In genomic region chr12:219891-220352, GRCh38 we compare ENCODE assay signal across 1 cellular context.
TF ChIP-seq lines count a peak whose summit lies in the region.

No MANE protein-coding gene starts in this region.

TF ChIP-seq in HepG2, 621 proteins besides CTCF, POLR2A, EP300 and RAD21 (continued from another document and continues in another):
- TF ChIP-seq ZNF503 (CRISPR knock-in tag; IDR thresholded peaks at IDR 0.05) = no peak
- 0 out of 2 replicates have a peak, but pooled peaks have one; percentile 26 for TF ChIP-seq ZNF230 (CRISPR knock-in tag; IDR thresholded peaks at IDR 0.05)
- 0 out of 2 replicates have a peak, but pooled peaks have one; percentile 30 for TF ChIP-seq ZNF556 (CRISPR knock-in tag; IDR thresholded peaks at IDR 0.05; ENCODE audit: borderline replicate concordance)
- TF ChIP-seq TFDP1 (CRISPR knock-in tag; IDR thresholded peaks at IDR 0.05; ENCODE audit: borderline replicate concordance) = no peak
- no peak for TF ChIP-seq RFX1 (IDR thresholded peaks at IDR 0.05)
- TF ChIP-seq ZNF629 (CRISPR knock-in tag; conservative IDR thresholded peaks at IDR 0.05) = no peak
- peak; percentile 68; the same call in 1 of the 2 replicates for TF ChIP-seq ZBTB7B (CRISPR knock-in tag; IDR thresholded peaks at IDR 0.05)
- TF ChIP-seq TEAD3 (CRISPR knock-in tag; optimal IDR thresholded peaks at IDR 0.05; ENCODE audit: borderline replicate concordance) = peak; percentile 61
- no peak for TF ChIP-seq PRDM4 (CRISPR knock-in tag; IDR thresholded peaks at IDR 0.05; ENCODE audit: borderline replicate concordance)
- peak; percentile 19 for TF ChIP-seq YY1 (IDR thresholded peaks at IDR 0.05; ENCODE audit: insufficient read depth, insufficient replicate concordance, low read depth, low read length)
- TF ChIP-seq REPIN1 (CRISPR knock-in tag; IDR thresholded peaks at IDR 0.05; ENCODE audit: borderline replicate concordance, low read depth) = peak; percentile 63; the same call in 1 of the 2 replicates
- TF ChIP-seq ZBTB1 (CRISPR knock-in tag; IDR thresholded peaks at IDR 0.05; ENCODE audit: borderline replicate concordance) = no peak
- TF ChIP-seq STAG1 (CRISPR knock-in tag; IDR thresholded peaks at IDR 0.05) = peak; percentile 89
- TF ChIP-seq DNMT1 (CRISPR knock-in tag; IDR thresholded peaks at IDR 0.05) = 0 out of 2 replicates have a peak, but pooled peaks have one; percentile 71
- TF ChIP-seq PCBP2 (optimal IDR thresholded peaks at IDR 0.05; ENCODE audit: low read depth, low read length, poor library complexity, severe bottlenecking) = no peak
- TF ChIP-seq FOXJ3 (CRISPR knock-in tag; IDR thresholded peaks at IDR 0.05; ENCODE audit: borderline replicate concordance) = no peak
- peak; percentile 28 for TF ChIP-seq SP5 (CRISPR knock-in tag; IDR thresholded peaks at IDR 0.05; ENCODE audit: borderline replicate concordance, low read depth)
- TF ChIP-seq TIGD3 (CRISPR knock-in tag; IDR thresholded peaks at IDR 0.05; ENCODE audit: borderline replicate concordance) = no peak
- TF ChIP-seq ZNF800 (CRISPR knock-in tag; IDR thresholded peaks at IDR 0.05) = no peak
- TF ChIP-seq SP1 (IDR thresholded peaks at IDR 0.05) = no peak
- TF ChIP-seq SP1 (CRISPR knock-in tag; IDR thresholded peaks at IDR 0.05) = peak; percentile 27
- peak; percentile 95 for TF ChIP-seq XRCC5 (optimal IDR thresholded peaks at IDR 0.05; ENCODE audit: low read length)
- peak; percentile 62; the same call in 1 of the 2 replicates for TF ChIP-seq ERF (CRISPR knock-in tag; IDR thresholded peaks at IDR 0.05)
- no peak for TF ChIP-seq NR2F1 (CRISPR knock-in tag; IDR thresholded peaks at IDR 0.05)
- no peak for TF ChIP-seq TBX2 (CRISPR knock-in tag; IDR thresholded peaks at IDR 0.05; ENCODE audit: borderline replicate concordance)
- TF ChIP-seq PAXIP1 (CRISPR knock-in tag; conservative IDR thresholded peaks at IDR 0.05) = peak; percentile 44
- no peak for TF ChIP-seq ZNF678 (CRISPR knock-in tag; IDR thresholded peaks at IDR 0.05)
- TF ChIP-seq MBD4 (IDR thresholded peaks at IDR 0.05; ENCODE audit: borderline replicate concordance, low read length) = no peak
- 0 out of 2 replicates have a peak, but pooled peaks have one; percentile 12 for TF ChIP-seq FOXO1 (CRISPR knock-in tag; IDR thresholded peaks at IDR 0.05)
- 0 out of 2 replicates have a peak, but pooled peaks have one; percentile 60 for TF ChIP-seq TERF1 (CRISPR knock-in tag; IDR thresholded peaks at IDR 0.05)
- peak; percentile 18; the same call in 1 of the 2 replicates for TF ChIP-seq ZNF350 (CRISPR knock-in tag; IDR thresholded peaks at IDR 0.05; ENCODE audit: borderline replicate concordance, low read depth)
- no peak for TF ChIP-seq ZNF20 (CRISPR knock-in tag; IDR thresholded peaks at IDR 0.05)
- 0 out of 2 replicates have a peak, but pooled peaks have one; percentile 53 for TF ChIP-seq IRF2 (CRISPR knock-in tag; IDR thresholded peaks at IDR 0.05)
- TF ChIP-seq MIXL1 (CRISPR knock-in tag; IDR thresholded peaks at IDR 0.05) = no peak
- no peak for TF ChIP-seq ZFP37 (CRISPR knock-in tag; IDR thresholded peaks at IDR 0.05; ENCODE audit: borderline replicate concordance)
- TF ChIP-seq GABPB1 (CRISPR knock-in tag; IDR thresholded peaks at IDR 0.05) = peak; percentile 74
- TF ChIP-seq ZNF572 (CRISPR knock-in tag; IDR thresholded peaks at IDR 0.05) = 0 out of 2 replicates have a peak, but pooled peaks have one; percentile 29
- TF ChIP-seq KLF16 (CRISPR knock-in tag; IDR thresholded peaks at IDR 0.05) = no peak
- no peak for TF ChIP-seq TSC22D2 (CRISPR knock-in tag; IDR thresholded peaks at IDR 0.05; ENCODE audit: borderline replicate concordance)
- TF ChIP-seq HOMEZ (CRISPR knock-in tag; IDR thresholded peaks at IDR 0.05; ENCODE audit: low read depth) = no peak
- peak; percentile 43; the same call in 1 of the 2 replicates for TF ChIP-seq ZFX (CRISPR knock-in tag; IDR thresholded peaks at IDR 0.05; ENCODE audit: low read depth)
- 0 out of 2 replicates have a peak, but pooled peaks have one; percentile 19 for TF ChIP-seq ZNF263 (CRISPR knock-in tag; IDR thresholded peaks at IDR 0.05)
- TF ChIP-seq ZSCAN20 (CRISPR knock-in tag; IDR thresholded peaks at IDR 0.05; ENCODE audit: borderline replicate concordance) = no peak
- TF ChIP-seq IRF9 (CRISPR knock-in tag; IDR thresholded peaks at IDR 0.05; ENCODE audit: borderline replicate concordance) = 0 out of 2 replicates have a peak, but pooled peaks have one; percentile 58
- peak; percentile 62; the same call in 1 of the 2 replicates for TF ChIP-seq TGIF2 (CRISPR knock-in tag; IDR thresholded peaks at IDR 0.05)
- peak; percentile 56 for TF ChIP-seq ZBTB33 (CRISPR knock-in tag; IDR thresholded peaks at IDR 0.05)
- no peak for TF ChIP-seq BRCA1 (CRISPR knock-in tag; IDR thresholded peaks at IDR 0.05)
